1 cellular context compared by ENCODE assay signal in the genomic region with DNA sequence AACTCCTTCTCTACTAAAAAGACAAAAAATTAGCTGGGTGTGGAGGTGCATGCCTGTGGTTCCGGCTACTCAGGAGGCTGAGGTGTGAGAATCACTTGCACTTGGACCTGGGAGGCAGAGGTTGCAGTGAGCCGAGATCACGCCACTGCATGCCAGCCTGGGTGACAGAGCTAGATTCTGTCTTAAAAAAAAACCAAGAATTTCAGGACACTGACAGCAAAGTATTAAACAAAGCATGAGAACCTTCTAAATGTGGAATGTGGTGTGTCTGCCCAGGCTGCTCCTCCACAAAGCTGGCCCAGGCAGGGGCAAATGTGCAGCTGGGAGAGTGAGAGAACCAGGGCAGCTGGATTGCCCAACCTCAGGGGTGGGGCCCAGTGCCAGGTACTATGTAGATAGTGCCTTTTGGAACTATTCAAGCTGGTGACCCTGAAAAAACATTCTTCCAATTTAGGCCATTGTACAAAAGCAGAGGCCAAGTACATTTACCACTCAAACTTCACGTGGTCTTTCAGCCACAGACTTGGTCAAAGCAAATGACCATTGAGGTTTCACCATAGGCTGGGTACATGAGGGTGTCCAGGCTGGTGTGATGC.
TF ChIP-seq lines count a peak whose summit lies in the region.

No MANE protein-coding gene starts in this region.

TF ChIP-seq in A549, 52 proteins besides CTCF, POLR2A, EP300 and RAD21 (continued from another document):
- TF ChIP-seq HMGXB4 (CRISPR knock-in tag; IDR thresholded peaks at IDR 0.05; ENCODE audit: borderline replicate concordance), result no peak
